Comparison of ENCODE assay signal across 10 cellular contexts in genomic region chr3:125125822-125126245, GRCh38.
A peak's percentile ranks its signal among the peaks of the same experiment; 100 is the strongest.
DNase-seq lines count a peak whose midpoint lies in the region; ATAC-seq and TF ChIP-seq lines count a peak whose summit lies in the region.
"Had no signal": no experiment of that assay in that cellular context is flagged by ENCODE, and none has a peak within 500 bp of the region (broad histone marks: within the 10 kb centered on the region; RNA-seq: fewer than 3 reads in every experiment).

No MANE protein-coding gene starts in this region.

- POLR2A ChIA-PET in T-cell (lab: Charles Lee), result no interaction called here

- ATAC-seq in left cardiac atrium, result peak; percentile 45 to 65
- ATAC-seq in Right ventricle myocardium superior (ENCODE audit: poor library complexity), result no peak
- peak; percentile 44 to 68 (median 50) for ATAC-seq in T-cell (replicated peaks in 1 of 4)
- peak; percentile 93 for ATAC-seq in stimulated activated naive CD8-positive, alpha-beta T cell treated with anti-CD3 and anti-CD28 coated beads, Interleukin-15, amount 100 ng/mL, for 72 hours
- ATAC-seq: PC-3 had no signal

- intact Hi-C loops in left cardiac atrium (cut with DNase I), result loop anchor here in 1 of 2 donors (10.0 kb wide), 1 partner anchor 51 kb away; no protein-coding TSS in a partner anchor
- intact Hi-C loops in Right ventricle myocardium superior (cut with DNase I), result no loop called here
- intact Hi-C loops in transverse colon (cut with DNase I; ENCODE audit: low total_unique reads), result no loop called here

- H3K27me3 ChIP-seq in transverse colon, result no peaks in the 10 kb centered on the region

- H3K36me3 ChIP-seq in transverse colon, result no peaks in the 10 kb centered on the region

- no peak for TF ChIP-seq EP300 in transverse colon (IDR thresholded peaks at IDR 0.05; ENCODE audit: low read depth)

- H3K4me3 ChIP-seq in transverse colon, result no peak overlapping the region

- no peak for TF ChIP-seq POLR2A in transverse colon (IDR thresholded peaks at IDR 0.05)

- in situ Hi-C loops in transverse colon (cut with MboI; ENCODE audit: low pct_ligation_motif_present in 1 of 4, low pct_unique_long_range_greater_than_20kb in 1 of 4, low sequenced_read_pairs in 3 of 4), result no loop called here

- no peaks in the 10 kb centered on the region for H3K9me3 ChIP-seq in transverse colon
- H3K9me3 ChIP-seq: Caco-2 had no signal

- no peak for TF ChIP-seq CTCF in transverse colon (IDR thresholded peaks at IDR 0.05)

- DNase-seq in left cardiac atrium (no peak), Right ventricle myocardium superior (no peak), T-cell (peak in 1 of 34 experiments; percentile 12), epithelial cell of prostate (ENCODE audit: low read depth, low spot score) (peak; percentile 57), transverse colon (no peak), glomerular visceral epithelial cell (ENCODE audit: extremely low spot score) (no peak), NCI-H2107 (lab: John Stamatoyannopoulos, UW) (no peak)
- peak; percentile 31 to 67 for DNase-seq in stimulated activated naive CD8-positive, alpha-beta T cell treated with anti-CD3 and anti-CD28 coated beads, Interleukin-15, amount 100 ng/mL, for 72 hours
- DNase-seq: Caco-2, PC-3 had no signal

- peak overlapping the region in 1 of 3 donors; percentile 11 for H3K4me3 Mint-ChIP-seq in T-cell
- no peak overlapping the region for H3K4me3 Mint-ChIP-seq in stimulated activated naive CD8-positive, alpha-beta T cell treated with anti-CD3 and anti-CD28 coated beads, Interleukin-15, amount 100 ng/mL, for 72 hours

- H3K4me1 Mint-ChIP-seq in T-cell, result peaks cover 18 to 21% (median 19%) of the 10 kb centered on the region in 3 donors
- H3K4me1 Mint-ChIP-seq in stimulated activated naive CD8-positive, alpha-beta T cell treated with anti-CD3 and anti-CD28 coated beads, Interleukin-15, amount 100 ng/mL, for 72 hours, result peaks cover 67% of the 10 kb centered on the region

- WGBS in transverse colon (ENCODE audit: low coverage in 1 of 2), 2 donors, result 71 to 76% methylated on average over 3 to 6 of the region's 6 CpGs

- no peak overlapping the region for H3K27ac ChIP-seq in epithelial cell of prostate
- H3K27ac ChIP-seq in transverse colon, result no peak overlapping the region

- no peak overlapping the region for H3K27ac Mint-ChIP-seq in T-cell
- no peak overlapping the region for H3K27ac Mint-ChIP-seq in stimulated activated naive CD8-positive, alpha-beta T cell treated with anti-CD3 and anti-CD28 coated beads, Interleukin-15, amount 100 ng/mL, for 72 hours

- peaks cover 0 to 22% (median 10%) of the 10 kb centered on the region in 4 donors for H3K4me1 ChIP-seq in transverse colon

- no peaks in the 10 kb centered on the region for H3K27me3 Mint-ChIP-seq in T-cell
- no peaks in the 10 kb centered on the region for H3K27me3 Mint-ChIP-seq in stimulated activated naive CD8-positive, alpha-beta T cell treated with anti-CD3 and anti-CD28 coated beads, Interleukin-15, amount 100 ng/mL, for 72 hours

- CTCF ChIA-PET in T-cell (lab: Charles Lee), result interaction anchor here in 1 of 2 donors (0.5 kb wide), 2 partner anchors 16 to 190 kb away, joined by 3 to 9 read pairs; no protein-coding TSS in a partner anchor

- no peaks in the 10 kb centered on the region for H3K36me3 Mint-ChIP-seq in T-cell

- no peaks in the 10 kb centered on the region for H3K9me3 Mint-ChIP-seq in T-cell
- H3K9me3 Mint-ChIP-seq in stimulated activated naive CD8-positive, alpha-beta T cell treated with anti-CD3 and anti-CD28 coated beads, Interleukin-15, amount 100 ng/mL, for 72 hours, result no peaks in the 10 kb centered on the region

Comparison
In these comparisons a context has a peak if more than half of its experiments do, and no peak if none do; other contexts are left out.
1. DNase-seq: peak in epithelial cell of prostate (single experiment) and stimulated activated naive CD8-positive, alpha-beta T cell treated with anti-CD3 and anti-CD28 coated beads, Interleukin-15, amount 100 ng/mL, for 72 hours (2 of 2); none in left cardiac atrium (single experiment), Right ventricle myocardium superior (single experiment), transverse colon (single experiment), glomerular visceral epithelial cell (single experiment) and NCI-H2107 (single experiment).